ENCODE assay signal across 9 cellular contexts in the genomic region with DNA sequence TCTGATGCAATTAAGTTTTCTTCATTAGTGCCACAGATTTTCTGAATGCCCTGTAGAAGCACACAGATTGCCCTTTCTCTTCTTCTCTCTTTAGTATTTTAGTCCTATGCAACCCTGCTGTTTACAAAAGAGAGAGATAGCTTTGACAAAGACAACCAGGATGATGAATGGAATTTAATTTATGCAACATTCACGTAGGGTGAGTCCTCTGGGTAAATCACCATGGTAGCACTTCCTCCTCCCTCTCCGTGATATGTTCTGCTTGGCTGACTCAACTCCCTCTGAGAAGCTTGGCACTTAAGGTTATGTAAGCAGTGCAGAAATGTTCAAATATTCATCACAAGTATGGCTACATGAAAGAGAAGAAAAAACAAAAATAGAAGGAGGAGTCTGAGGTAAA.
DNase-seq lines count a peak whose midpoint lies in the region; ATAC-seq, FAIRE-seq and TF ChIP-seq lines count a peak whose summit lies in the region.
"Had no signal": no experiment of that assay in that cellular context is flagged by ENCODE, and none has a peak within 500 bp of the region (broad histone marks: within the 10 kb centered on the region; RNA-seq: fewer than 3 reads in every experiment).

No MANE protein-coding gene starts in this region.

- TF ChIP-seq CTCF in bronchial epithelial cell (IDR thresholded peaks at IDR 0.05; ENCODE audit: insufficient read depth, low read length, severe bottlenecking) (no peak), mucosa of descending colon (IDR thresholded peaks at IDR 0.05) (no peak), stomach (IDR thresholded peaks at IDR 0.05) (no peak)

- H3K4me3 ChIP-seq in bronchial epithelial cell (ENCODE audit: low read depth, low read length) (no peak overlapping the region), mucosa of descending colon (no peak overlapping the region), stomach (no peak overlapping the region)
- H3K4me3 ChIP-seq: uterus had no signal

- no peak overlapping the region for H3K27ac Mint-ChIP-seq in activated T-cell treated with anti-CD3 and anti-CD28 coated beads, Interleukin-2, amount 50 U/mL, for 72 hours

- H3K27ac ChIP-seq in stomach, result no peak overlapping the region
- H3K27ac ChIP-seq: uterus had no signal

- no peak for TF ChIP-seq EP300 in stomach (IDR thresholded peaks at IDR 0.05)

- H3K4me3 Mint-ChIP-seq in activated T-cell treated with anti-CD3 and anti-CD28 coated beads, Interleukin-2, amount 50 U/mL, for 72 hours, result no peak overlapping the region

- intact Hi-C loops in mucosa of descending colon (cut with DNase I, micrococcal nuclease) (no loop called here), stomach (cut with DNase I; ENCODE audit: low total_unique reads) (no loop called here)

- H3K4me1 Mint-ChIP-seq in activated T-cell treated with anti-CD3 and anti-CD28 coated beads, Interleukin-2, amount 50 U/mL, for 72 hours (ENCODE audit: low read depth), result peaks cover 8% of the 10 kb centered on the region

- WGBS in stomach, 5 donors, result 4 to 19% (median 7%) methylated on average over 2 of the region's 2 CpGs

- DNase-seq in COLO668 (lab: John Stamatoyannopoulos, UW; ENCODE audit: unreplicated experiment) (peak; percentile 27), NCI-H187 treated with DMSO at 0.1 percent for 48 hours (lab: John Stamatoyannopoulos, UW) (peak; percentile 91), bronchial epithelial cell (ENCODE audit: low read depth) (peak; percentile 82), mucosa of descending colon (no peak), stomach (no peak)
- no peak for DNase-seq in activated T-cell treated with anti-CD3 and anti-CD28 coated beads, Interleukin-2, amount 50 U/mL, for 72 hours

- no peaks in the 10 kb centered on the region for H3K27me3 Mint-ChIP-seq in activated T-cell treated with anti-CD3 and anti-CD28 coated beads, Interleukin-2, amount 50 U/mL, for 72 hours (ENCODE audit: low read depth)

- no peaks in the 10 kb centered on the region for H3K9me3 Mint-ChIP-seq in activated T-cell treated with anti-CD3 and anti-CD28 coated beads, Interleukin-2, amount 50 U/mL, for 72 hours

- H3K36me3 ChIP-seq in bronchial epithelial cell (ENCODE audit: control insufficient read depth, insufficient read depth, low read length), result no peaks in the 10 kb centered on the region
- no peaks in the 10 kb centered on the region for H3K36me3 ChIP-seq in mucosa of descending colon (ENCODE audit: low read depth)
- H3K36me3 ChIP-seq in stomach, result no peaks in the 10 kb centered on the region
- H3K36me3 ChIP-seq: uterus had no signal

- no peaks in the 10 kb centered on the region for H3K4me1 ChIP-seq in mucosa of descending colon (ENCODE audit: low read depth)
- peaks cover 0 to 14% (median 7%) of the 10 kb centered on the region in 4 donors for H3K4me1 ChIP-seq in stomach
- H3K4me1 ChIP-seq: uterus had no signal

- no peak for FAIRE-seq in bronchial epithelial cell (lab: Jason Lieb, UNC)

- TF ChIP-seq POLR2A in stomach (IDR thresholded peaks at IDR 0.05), result no peak

- H3K36me3 Mint-ChIP-seq in activated T-cell treated with anti-CD3 and anti-CD28 coated beads, Interleukin-2, amount 50 U/mL, for 72 hours (ENCODE audit: insufficient read depth in 2 of 2), result no peaks in the 10 kb centered on the region

- ATAC-seq in mucosa of descending colon (peak; percentile 58), HG03025 (IDR thresholded peaks at IDR 0.05; ENCODE audit: low FRiP score, unreplicated experiment) (no peak), GM21367 (IDR thresholded peaks at IDR 0.05; ENCODE audit: unreplicated experiment) (no peak)
- no peak for ATAC-seq in activated T-cell treated with anti-CD3 and anti-CD28 coated beads, Interleukin-2, amount 50 U/mL, for 72 hours (replicated peaks in 1 of 2)

- H3K9me3 ChIP-seq in mucosa of descending colon, result no peaks in the 10 kb centered on the region
- H3K9me3 ChIP-seq in stomach, result no peaks in the 10 kb centered on the region
- H3K9me3 ChIP-seq: uterus had no signal

- H3K27me3 ChIP-seq in bronchial epithelial cell (ENCODE audit: control insufficient read depth, insufficient read depth, low read length) (no peaks in the 10 kb centered on the region), stomach (no peaks in the 10 kb centered on the region)
- H3K27me3 ChIP-seq: uterus had no signal

Comparison
In these comparisons a context has a peak if more than half of its experiments do, and no peak if none do; other contexts are left out.
1. DNase-seq: peak in COLO668 (single experiment), NCI-H187 treated with DMSO at 0.1 percent for 48 hours (single experiment) and bronchial epithelial cell (single experiment); none in mucosa of descending colon (0 of 3), activated T-cell treated with anti-CD3 and anti-CD28 coated beads, Interleukin-2, amount 50 U/mL, for 72 hours (0 of 2) and stomach (single experiment).